1 cellular context compared by ENCODE assay signal in the genomic region with DNA sequence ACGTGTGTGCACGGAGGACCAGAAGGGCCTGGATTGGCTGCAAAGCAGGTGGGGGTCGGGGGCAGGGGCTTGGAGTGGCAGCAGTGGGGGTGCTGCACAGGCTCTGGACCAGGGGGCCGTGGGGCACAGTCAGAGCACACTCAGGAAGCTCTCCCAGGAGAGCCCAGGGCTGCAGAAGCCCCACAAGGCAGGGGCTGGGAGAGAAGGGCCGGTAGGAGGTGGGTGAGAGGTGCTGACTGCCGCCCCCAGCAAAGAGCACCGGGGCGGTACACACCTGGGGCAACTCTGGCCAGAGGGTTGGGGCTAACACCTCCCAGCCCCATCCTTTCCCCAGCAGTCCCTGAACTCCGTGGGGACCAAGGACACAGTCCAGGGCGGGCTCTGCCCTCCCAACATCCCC.
TF ChIP-seq lines count a peak whose summit lies in the region.

No MANE protein-coding gene starts in this region.

TF ChIP-seq in HEK293, 187 proteins besides CTCF, POLR2A, EP300 and RAD21 (continued from another document):
- TF ChIP-seq, protein P1, sequence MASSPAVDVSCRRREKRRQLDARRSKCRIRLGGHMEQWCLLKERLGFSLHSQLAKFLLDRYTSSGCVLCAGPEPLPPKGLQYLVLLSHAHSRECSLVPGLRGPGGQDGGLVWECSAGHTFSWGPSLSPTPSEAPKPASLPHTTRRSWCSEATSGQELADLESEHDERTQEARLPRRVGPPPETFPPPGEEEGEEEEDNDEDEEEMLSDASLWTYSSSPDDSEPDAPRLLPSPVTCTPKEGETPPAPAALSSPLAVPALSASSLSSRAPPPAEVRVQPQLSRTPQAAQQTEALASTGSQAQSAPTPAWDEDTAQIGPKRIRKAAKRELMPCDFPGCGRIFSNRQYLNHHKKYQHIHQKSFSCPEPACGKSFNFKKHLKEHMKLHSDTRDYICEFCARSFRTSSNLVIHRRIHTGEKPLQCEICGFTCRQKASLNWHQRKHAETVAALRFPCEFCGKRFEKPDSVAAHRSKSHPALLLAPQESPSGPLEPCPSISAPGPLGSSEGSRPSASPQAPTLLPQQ (tag by site-specific recombination; IDR thresholded peaks at IDR 0.05), result no peak
- TF ChIP-seq, protein P2, sequence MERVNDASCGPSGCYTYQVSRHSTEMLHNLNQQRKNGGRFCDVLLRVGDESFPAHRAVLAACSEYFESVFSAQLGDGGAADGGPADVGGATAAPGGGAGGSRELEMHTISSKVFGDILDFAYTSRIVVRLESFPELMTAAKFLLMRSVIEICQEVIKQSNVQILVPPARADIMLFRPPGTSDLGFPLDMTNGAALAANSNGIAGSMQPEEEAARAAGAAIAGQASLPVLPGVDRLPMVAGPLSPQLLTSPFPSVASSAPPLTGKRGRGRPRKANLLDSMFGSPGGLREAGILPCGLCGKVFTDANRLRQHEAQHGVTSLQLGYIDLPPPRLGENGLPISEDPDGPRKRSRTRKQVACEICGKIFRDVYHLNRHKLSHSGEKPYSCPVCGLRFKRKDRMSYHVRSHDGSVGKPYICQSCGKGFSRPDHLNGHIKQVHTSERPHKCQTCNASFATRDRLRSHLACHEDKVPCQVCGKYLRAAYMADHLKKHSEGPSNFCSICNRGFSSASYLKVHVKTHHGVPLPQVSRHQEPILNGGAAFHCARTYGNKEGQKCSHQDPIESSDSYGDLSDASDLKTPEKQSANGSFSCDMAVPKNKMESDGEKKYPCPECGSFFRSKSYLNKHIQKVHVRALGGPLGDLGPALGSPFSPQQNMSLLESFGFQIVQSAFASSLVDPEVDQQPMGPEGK (tag by site-specific recombination; IDR thresholded peaks at IDR 0.05), result no peak
- no peak for TF ChIP-seq FEZF1 (tag by site-specific recombination; IDR thresholded peaks at IDR 0.05)
- peak; percentile 50 for TF ChIP-seq GLIS1 (tag by site-specific recombination; IDR thresholded peaks at IDR 0.05)
- TF ChIP-seq ZBTB48 (tag by site-specific recombination; IDR thresholded peaks at IDR 0.05), result no peak
- 0 out of 2 replicates have a peak, but pooled peaks have one; percentile 31 for TF ChIP-seq GLIS2 (tag by site-specific recombination; IDR thresholded peaks at IDR 0.05)
- TF ChIP-seq ZNF211 (tag by site-specific recombination; IDR thresholded peaks at IDR 0.05; ENCODE audit: low read depth), result no peak
TF ChIP-seq in HEK293: peak in this region for 2.
